7 cellular contexts compared by ENCODE assay signal in the genomic region with DNA sequence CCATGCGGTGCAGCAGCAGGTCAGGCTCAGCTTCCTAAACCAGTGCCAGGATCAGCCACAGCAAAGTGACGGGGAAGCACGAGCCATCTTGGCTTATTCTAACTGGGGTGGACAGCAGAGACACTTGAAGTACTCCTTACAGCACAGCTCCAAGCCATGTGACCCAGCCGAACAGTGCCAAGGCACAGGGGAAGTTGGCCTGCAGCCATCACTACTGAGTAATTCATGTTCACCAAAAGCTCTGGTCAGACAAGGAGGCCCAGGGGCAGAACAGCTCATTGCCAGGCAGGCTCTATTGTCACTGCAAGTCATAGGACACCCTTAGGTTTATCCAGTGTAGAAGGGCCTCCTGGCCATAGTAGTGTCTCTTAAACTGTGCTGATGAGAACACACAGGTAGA. TPM values are rescaled to one million over a fixed set of nuclear protein-coding genes. Genes with fewer than 3 reads are reported as not detected.
DNase-seq lines count a peak whose midpoint lies in the region; ATAC-seq and TF ChIP-seq lines count a peak whose summit lies in the region.

No MANE protein-coding gene starts in this region.

- H4K20me1 ChIP-seq in GM23338 (replicated peaks; ENCODE audit: insufficient read depth): no peaks in the 10 kb centered on the region

- H3K4me1 ChIP-seq in right atrium auricular region (no peaks in the 10 kb centered on the region), uterus (no peaks in the 10 kb centered on the region), GM23338 (ENCODE audit: insufficient read depth) (no peaks in the 10 kb centered on the region)

- peaks cover 7% of the 10 kb centered on the region for H3K4me1 Mint-ChIP-seq in brain
- H3K4me1 Mint-ChIP-seq in GM23338: no peaks in the 10 kb centered on the region

- DNase-seq in MG63: peak; percentile 39
- peak; percentile 70 for DNase-seq in right atrium auricular region (ENCODE audit: low spot score)
- peak; percentile 21 to 36 for DNase-seq in uterus
- DNase-seq in COLO829 (ENCODE audit: low spot score): no peak
- DNase-seq in GM23338 (ENCODE audit: low spot score): no peak

- no peaks in the 10 kb centered on the region for H3K9me3 Mint-ChIP-seq in brain
- no peaks in the 10 kb centered on the region for H3K9me3 Mint-ChIP-seq in GM23338

- H3K27ac Mint-ChIP-seq in brain: peak overlapping the region in 4 of 5 experiments; percentile 39 to 62 (median 57)
- no peak overlapping the region for H3K27ac Mint-ChIP-seq in GM23338

- H3K36me3 Mint-ChIP-seq in brain (no peaks in the 10 kb centered on the region), GM23338 (ENCODE audit: low read depth) (no peaks in the 10 kb centered on the region)

- TF ChIP-seq POLR2A in uterus (IDR thresholded peaks at IDR 0.05): no peak

- H3K36me3 ChIP-seq in MG63: no peaks in the 10 kb centered on the region
- no peaks in the 10 kb centered on the region for H3K36me3 ChIP-seq in right atrium auricular region
- no peaks in the 10 kb centered on the region for H3K36me3 ChIP-seq in uterus
- H3K36me3 ChIP-seq in GM23338 (ENCODE audit: insufficient read depth): no peaks in the 10 kb centered on the region

- TF ChIP-seq CTCF in brain (conservative IDR thresholded peaks at IDR 0.05) (no peak), right atrium auricular region (IDR thresholded peaks at IDR 0.05) (no peak), uterus (IDR thresholded peaks at IDR 0.05) (no peak), GM23338 (conservative IDR thresholded peaks at IDR 0.05; ENCODE audit: low read depth in 2 of 2) (no peak)

- H3K9me3 ChIP-seq in MG63 (no peaks in the 10 kb centered on the region), right atrium auricular region (no peaks in the 10 kb centered on the region), uterus (no peaks in the 10 kb centered on the region)

- H3K4me3 ChIP-seq in MG63 (no peak overlapping the region), right atrium auricular region (no peak overlapping the region), uterus (no peak overlapping the region), GM23338 (no peak overlapping the region)

- intact Hi-C loops in uterus (cut with DNase I; ENCODE audit: low total_unique reads): no loop called here

- ATAC-seq in GM19467 (IDR thresholded peaks at IDR 0.05; ENCODE audit: unreplicated experiment) (no peak), GM23338 (no peak)

- no peak overlapping the region for H3K4me3 Mint-ChIP-seq in brain
- H3K4me3 Mint-ChIP-seq in GM23338: no peak overlapping the region

- H3K4me2 ChIP-seq in GM23338: no peak overlapping the region

- H2AFZ ChIP-seq in GM23338: no peak overlapping the region

- H3K27ac ChIP-seq in right atrium auricular region: no peak overlapping the region
- H3K27ac ChIP-seq in uterus: no peak overlapping the region
- H3K27ac ChIP-seq in GM23338 (ENCODE audit: low read depth): no peak overlapping the region

- H3K9me2 ChIP-seq in GM23338 (ENCODE audit: insufficient read depth): no peaks in the 10 kb centered on the region

- peaks cover 3% of the 10 kb centered on the region for H3K27me3 Mint-ChIP-seq in brain
- H3K27me3 Mint-ChIP-seq in GM23338 (ENCODE audit: insufficient read depth, low read depth, poor library complexity): peaks cover 2% of the 10 kb centered on the region

- no peaks in the 10 kb centered on the region for H3F3A ChIP-seq in GM23338 (replicated peaks; ENCODE audit: low read depth)

- no peaks in the 10 kb centered on the region for H3K79me2 ChIP-seq in GM23338 (replicated peaks; ENCODE audit: insufficient read depth)

- H3K27me3 ChIP-seq in MG63 (no peaks in the 10 kb centered on the region), right atrium auricular region (no peaks in the 10 kb centered on the region), uterus (no peaks in the 10 kb centered on the region), GM23338 (ENCODE audit: insufficient read depth) (no peaks in the 10 kb centered on the region)

TF ChIP-seq in GM23338, 12 proteins besides CTCF, POLR2A, EP300 and RAD21 (continues in another document):
- no peak for TF ChIP-seq STAT1 (IDR thresholded peaks at IDR 0.05; ENCODE audit: unreplicated experiment)
- no peak for TF ChIP-seq NANOG (IDR thresholded peaks at IDR 0.05; ENCODE audit: borderline replicate concordance)
- no peak for TF ChIP-seq ZNF331 (CRISPR knock-in tag; IDR thresholded peaks at IDR 0.05; ENCODE audit: low read depth)
- TF ChIP-seq, protein P1, sequence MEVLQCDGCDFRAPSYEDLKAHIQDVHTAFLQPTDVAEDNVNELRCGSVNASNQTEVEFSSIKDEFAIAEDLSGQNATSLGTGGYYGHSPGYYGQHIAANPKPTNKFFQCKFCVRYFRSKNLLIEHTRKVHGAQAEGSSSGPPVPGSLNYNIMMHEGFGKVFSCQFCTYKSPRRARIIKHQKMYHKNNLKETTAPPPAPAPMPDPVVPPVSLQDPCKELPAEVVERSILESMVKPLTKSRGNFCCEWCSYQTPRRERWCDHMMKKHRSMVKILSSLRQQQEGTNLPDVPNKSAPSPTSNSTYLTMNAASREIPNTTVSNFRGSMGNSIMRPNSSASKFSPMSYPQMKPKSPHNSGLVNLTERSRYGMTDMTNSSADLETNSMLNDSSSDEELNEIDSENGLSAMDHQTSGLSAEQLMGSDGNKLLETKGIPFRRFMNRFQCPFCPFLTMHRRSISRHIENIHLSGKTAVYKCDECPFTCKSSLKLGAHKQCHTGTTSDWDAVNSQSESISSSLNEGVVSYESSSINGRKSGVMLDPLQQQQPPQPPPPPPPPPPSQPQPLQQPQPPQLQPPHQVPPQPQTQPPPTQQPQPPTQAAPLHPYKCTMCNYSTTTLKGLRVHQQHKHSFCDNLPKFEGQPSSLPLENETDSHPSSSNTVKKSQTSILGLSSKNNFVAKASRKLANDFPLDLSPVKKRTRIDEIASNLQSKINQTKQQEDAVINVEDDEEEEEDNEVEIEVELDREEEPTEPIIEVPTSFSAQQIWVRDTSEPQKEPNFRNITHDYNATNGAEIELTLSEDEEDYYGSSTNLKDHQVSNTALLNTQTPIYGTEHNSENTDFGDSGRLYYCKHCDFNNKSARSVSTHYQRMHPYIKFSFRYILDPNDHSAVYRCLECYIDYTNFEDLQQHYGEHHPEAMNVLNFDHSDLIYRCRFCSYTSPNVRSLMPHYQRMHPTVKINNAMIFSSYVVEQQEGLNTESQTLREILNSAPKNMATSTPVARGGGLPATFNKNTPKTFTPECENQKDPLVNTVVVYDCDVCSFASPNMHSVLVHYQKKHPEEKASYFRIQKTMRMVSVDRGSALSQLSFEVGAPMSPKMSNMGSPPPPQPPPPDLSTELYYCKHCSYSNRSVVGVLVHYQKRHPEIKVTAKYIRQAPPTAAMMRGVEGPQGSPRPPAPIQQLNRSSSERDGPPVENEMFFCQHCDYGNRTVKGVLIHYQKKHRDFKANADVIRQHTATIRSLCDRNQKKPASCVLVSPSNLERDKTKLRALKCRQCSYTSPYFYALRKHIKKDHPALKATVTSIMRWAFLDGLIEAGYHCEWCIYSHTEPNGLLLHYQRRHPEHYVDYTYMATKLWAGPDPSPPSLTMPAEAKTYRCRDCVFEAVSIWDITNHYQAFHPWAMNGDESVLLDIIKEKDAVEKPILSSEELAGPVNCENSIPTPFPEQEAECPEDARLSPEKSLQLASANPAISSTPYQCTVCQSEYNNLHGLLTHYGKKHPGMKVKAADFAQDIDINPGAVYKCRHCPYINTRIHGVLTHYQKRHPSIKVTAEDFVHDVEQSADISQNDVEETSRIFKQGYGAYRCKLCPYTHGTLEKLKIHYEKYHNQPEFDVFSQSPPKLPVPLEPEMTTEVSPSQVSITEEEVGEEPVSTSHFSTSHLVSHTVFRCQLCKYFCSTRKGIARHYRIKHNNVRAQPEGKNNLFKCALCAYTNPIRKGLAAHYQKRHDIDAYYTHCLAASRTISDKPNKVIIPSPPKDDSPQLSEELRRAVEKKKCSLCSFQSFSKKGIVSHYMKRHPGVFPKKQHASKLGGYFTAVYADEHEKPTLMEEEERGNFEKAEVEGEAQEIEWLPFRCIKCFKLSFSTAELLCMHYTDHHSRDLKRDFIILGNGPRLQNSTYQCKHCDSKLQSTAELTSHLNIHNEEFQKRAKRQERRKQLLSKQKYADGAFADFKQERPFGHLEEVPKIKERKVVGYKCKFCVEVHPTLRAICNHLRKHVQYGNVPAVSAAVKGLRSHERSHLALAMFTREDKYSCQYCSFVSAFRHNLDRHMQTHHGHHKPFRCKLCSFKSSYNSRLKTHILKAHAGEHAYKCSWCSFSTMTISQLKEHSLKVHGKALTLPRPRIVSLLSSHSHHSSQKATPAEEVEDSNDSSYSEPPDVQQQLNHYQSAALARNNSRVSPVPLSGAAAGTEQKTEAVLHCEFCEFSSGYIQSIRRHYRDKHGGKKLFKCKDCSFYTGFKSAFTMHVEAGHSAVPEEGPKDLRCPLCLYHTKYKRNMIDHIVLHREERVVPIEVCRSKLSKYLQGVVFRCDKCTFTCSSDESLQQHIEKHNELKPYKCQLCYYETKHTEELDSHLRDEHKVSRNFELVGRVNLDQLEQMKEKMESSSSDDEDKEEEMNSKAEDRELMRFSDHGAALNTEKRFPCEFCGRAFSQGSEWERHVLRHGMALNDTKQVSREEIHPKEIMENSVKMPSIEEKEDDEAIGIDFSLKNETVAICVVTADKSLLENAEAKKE (CRISPR knock-in tag; IDR thresholded peaks at IDR 0.05): no peak
- no peak for TF ChIP-seq EZH2phosphoT487 (IDR thresholded peaks at IDR 0.05; ENCODE audit: unreplicated experiment)
- TF ChIP-seq ZNF114 (CRISPR knock-in tag; IDR thresholded peaks at IDR 0.05): no peak
- TF ChIP-seq CREB1 (CRISPR knock-in tag; IDR thresholded peaks at IDR 0.05; ENCODE audit: low read depth): no peak
- TF ChIP-seq, protein P2, sequence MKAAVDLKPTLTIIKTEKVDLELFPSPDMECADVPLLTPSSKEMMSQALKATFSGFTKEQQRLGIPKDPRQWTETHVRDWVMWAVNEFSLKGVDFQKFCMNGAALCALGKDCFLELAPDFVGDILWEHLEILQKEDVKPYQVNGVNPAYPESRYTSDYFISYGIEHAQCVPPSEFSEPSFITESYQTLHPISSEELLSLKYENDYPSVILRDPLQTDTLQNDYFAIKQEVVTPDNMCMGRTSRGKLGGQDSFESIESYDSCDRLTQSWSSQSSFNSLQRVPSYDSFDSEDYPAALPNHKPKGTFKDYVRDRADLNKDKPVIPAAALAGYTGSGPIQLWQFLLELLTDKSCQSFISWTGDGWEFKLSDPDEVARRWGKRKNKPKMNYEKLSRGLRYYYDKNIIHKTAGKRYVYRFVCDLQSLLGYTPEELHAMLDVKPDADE (IDR thresholded peaks at IDR 0.05): no peak
- no peak for TF ChIP-seq EZH2 (IDR thresholded peaks at IDR 0.05; ENCODE audit: low read depth, unreplicated experiment)

RNA-seq across cellular contexts. Expression of a gene that starts 23.4 kb away (rescaled TPM):
- not detected in 2 replicates for total RNA-seq in MG63 (2014; rRNA removed; shearing (Covaris generic); ENCODE audit: low replicate concordance)
- polyA plus RNA-seq in brain (ENCODE audit: insufficient read depth, low read depth, low replicate concordance) (0.83 TPM), GM23338 (2016; fragmentation: Nextera tagmentation; extraction: Ambion mirVana) (0.10 and 0.23 TPM in 2 replicates)
- total RNA-seq in right atrium auricular region (not detected), uterus (1 to 10 TPM in 1 of 4 donors, under 1 TPM in 1, not detected in 2; 0.88 to 2.3 TPM)
- not detected in 2 replicates for total RNA-seq in GM23338 (2014; rRNA removed; shearing (Covaris generic))

Comparison
In these comparisons a context has a peak if more than half of its experiments do, and no peak if none do; other contexts are left out.
1. DNase-seq: peak in MG63 (single experiment), right atrium auricular region (single experiment) and uterus (2 of 2); none in COLO829 (single experiment) and GM23338 (single experiment).